Comparison of ENCODE assay signal across 8 cellular contexts in genomic region chr19:29610574-29611271, GRCh38. TPM values are rescaled to one million over a fixed set of nuclear protein-coding genes. Genes with fewer than 3 reads are reported as not detected.
DNase-seq lines count a peak whose midpoint lies in the region; ATAC-seq and TF ChIP-seq lines count a peak whose summit lies in the region.

No MANE protein-coding gene starts in this region.

- H3K27me3 ChIP-seq in OCI-LY3 (ENCODE audit: low read depth, low read length) = no peaks in the 10 kb centered on the region
- no peaks in the 10 kb centered on the region for H3K27me3 ChIP-seq in esophagus muscularis mucosa

- TF ChIP-seq CTCF in OCI-LY3 (IDR thresholded peaks at IDR 0.05; ENCODE audit: low read depth, low read length) (peak; percentile 92), esophagus muscularis mucosa (IDR thresholded peaks at IDR 0.05) (peak; percentile 85 to 92 (median 86)), nephron (IDR thresholded peaks at IDR 0.05; ENCODE audit: unreplicated experiment in 3 of 3) (peak; percentile 68 to 82 (median 78))

- no peak overlapping the region for H2AFZ ChIP-seq in OCI-LY3 (ENCODE audit: low read depth, low read length)

- ATAC-seq in GM19468 (IDR thresholded peaks at IDR 0.05; ENCODE audit: extremely low read depth, unreplicated experiment) = peak; percentile 71
- peak; percentile 86 for ATAC-seq in stimulated activated naive CD8-positive, alpha-beta T cell treated with anti-CD3 and anti-CD28 coated beads, Interleukin-15, Interleukin-2, amounts not matched to agents 100 U/mL and 50 U/mL, for 24 hours

- H3K4me1 ChIP-seq in OCI-LY3 (ENCODE audit: low read length) = peaks cover 7% of the 10 kb centered on the region
- peaks cover 9 to 27% (median 20%) of the 10 kb centered on the region in 4 donors for H3K4me1 ChIP-seq in esophagus muscularis mucosa

- peaks cover 37% of the 10 kb centered on the region for H3K36me3 ChIP-seq in OCI-LY3 (replicated peaks; ENCODE audit: low read depth, low read length)
- peaks cover 54 to 71% (median 64%) of the 10 kb centered on the region in 4 donors for H3K36me3 ChIP-seq in esophagus muscularis mucosa

- H3K9ac ChIP-seq in OCI-LY3 (ENCODE audit: low read length) = no peak overlapping the region

- no peak overlapping the region for H3K27ac Mint-ChIP-seq in nephron

- H3K79me2 ChIP-seq in OCI-LY3 (ENCODE audit: low read length) = peaks cover 15% of the 10 kb centered on the region

- no peak overlapping the region for H3K4me2 ChIP-seq in OCI-LY3 (ENCODE audit: low read length)

- DNase-seq in D341Med (ENCODE audit: low spot score) = peak; percentile 87
- peak; percentile 77 for DNase-seq in HK-2 (ENCODE audit: unreplicated experiment)
- peak; percentile 81 for DNase-seq in activated T-cell treated with anti-CD3 and anti-CD28 coated beads for 24 hours (ENCODE audit: low read depth)
- DNase-seq in esophagus muscularis mucosa (ENCODE audit: extremely low spot score) = peak; percentile 93
- peak; percentile 89 for DNase-seq in stimulated activated naive CD8-positive, alpha-beta T cell treated with anti-CD3 and anti-CD28 coated beads, Interleukin-15, Interleukin-2, amounts not matched to agents 100 U/mL and 50 U/mL, for 24 hours

- no peaks in the 10 kb centered on the region for H3K9me3 Mint-ChIP-seq in nephron

- peak overlapping the region; percentile 52 to 76 (median 60) for H3K4me3 Mint-ChIP-seq in nephron

- H3K27ac ChIP-seq in OCI-LY3 (ENCODE audit: low read length) (no peak overlapping the region), esophagus muscularis mucosa (replicated peaks in 1 of 4) (no peak overlapping the region)

- H3K4me3 ChIP-seq in OCI-LY3 (ENCODE audit: low read length) = no peak overlapping the region
- no peak overlapping the region for H3K4me3 ChIP-seq in esophagus muscularis mucosa

- H3K9me3 ChIP-seq in OCI-LY3 (ENCODE audit: insufficient read depth, low read length) = no peaks in the 10 kb centered on the region
- no peaks in the 10 kb centered on the region for H3K9me3 ChIP-seq in esophagus muscularis mucosa

- TF ChIP-seq EP300 in esophagus muscularis mucosa (IDR thresholded peaks at IDR 0.05) = no peak

- H4K20me1 ChIP-seq in OCI-LY3 (ENCODE audit: insufficient read depth, low read length) = no peaks in the 10 kb centered on the region

- peaks cover 33% of the 10 kb centered on the region for H3K36me3 Mint-ChIP-seq in nephron (ENCODE audit: low read depth)

- 35% methylated on average over 18 of the region's 19 CpGs for WGBS in esophagus muscularis mucosa

- H3K27me3 Mint-ChIP-seq in nephron (ENCODE audit: low read depth) = no peaks in the 10 kb centered on the region

- peaks cover 13% of the 10 kb centered on the region for H3K4me1 Mint-ChIP-seq in nephron

- intact Hi-C loops in esophagus muscularis mucosa (cut with DNase I) = loop anchor here (1.0 kb wide), 2 partner anchors 81 to 106 kb away; no protein-coding TSS in a partner anchor

- TF ChIP-seq POLR2A in esophagus muscularis mucosa (IDR thresholded peaks at IDR 0.05; ENCODE audit: low read depth) = no peak

RNA-seq across cellular contexts. Expression of gene POP4, which starts 4.6 kb away (rescaled TPM):
- total RNA-seq in esophagus muscularis mucosa = 10 to 100 TPM; 52.8 to 73.5 (median 71.5) TPM

RNA-seq across cellular contexts. Expression of gene PLEKHF1, which starts 54.5 kb away (rescaled TPM):
- total RNA-seq in esophagus muscularis mucosa = 10 to 100 TPM; 27.4 to 58.6 (median 36.1) TPM
